Comparison of ENCODE assay signal across 15 cellular contexts in genomic region chr6:110597754-110598153, GRCh38.
A peak's percentile ranks its signal among the peaks of the same experiment; 100 is the strongest.
DNase-seq lines count a peak whose midpoint lies in the region; ATAC-seq, FAIRE-seq and TF ChIP-seq lines count a peak whose summit lies in the region.
"Had no signal": no experiment of that assay in that cellular context is flagged by ENCODE, and none has a peak within 500 bp of the region (broad histone marks: within the 10 kb centered on the region; RNA-seq: fewer than 3 reads in every experiment).

No MANE protein-coding gene starts in this region.

- H3K79me2 ChIP-seq in osteoblast (ENCODE audit: insufficient read depth, low read length): no peaks in the 10 kb centered on the region

- no peak overlapping the region for H3K4me3 ChIP-seq in osteoblast (ENCODE audit: insufficient read depth, low read length)
- no peak overlapping the region for H3K4me3 ChIP-seq in kidney (ENCODE audit: low read length in 2 of 2)
- H3K4me3 ChIP-seq: GM12878, GM23338 had no signal

- peaks cover 3% of the 10 kb centered on the region for H3K4me1 Mint-ChIP-seq in glutamatergic neuron (ENCODE audit: low read depth, unreplicated experiment)
- H3K4me1 Mint-ChIP-seq: CD8-positive, alpha-beta memory T cell; GM23338 had no signal

- H3K27ac ChIP-seq in osteoblast (ENCODE audit: low read depth, low read length) (no peak overlapping the region), kidney (ENCODE audit: low read depth in 2 of 2, low read length in 2 of 2) (no peak overlapping the region)
- H3K27ac ChIP-seq: HL-60 had no signal

- FAIRE-seq in urothelium cell line (lab: Jason Lieb, UNC): no peak
- no peak for FAIRE-seq in kidney (lab: Jason Lieb, UNC)
- FAIRE-seq: GM12878, GM18507 had no signal

- no peaks in the 10 kb centered on the region for H3K4me1 ChIP-seq in osteoblast (ENCODE audit: insufficient read depth, low read length)
- no peaks in the 10 kb centered on the region for H3K4me1 ChIP-seq in kidney (ENCODE audit: control insufficient read depth in 1 of 2, insufficient read depth in 1 of 2, low read depth in 1 of 2, low read length in 2 of 2)
- H3K4me1 ChIP-seq: Caco-2 had no signal

- no peaks in the 10 kb centered on the region for H3K9me3 ChIP-seq in osteoblast (ENCODE audit: low read depth, low read length)
- no peaks in the 10 kb centered on the region for H3K9me3 ChIP-seq in kidney (ENCODE audit: control insufficient read depth in 1 of 2, low read length in 2 of 2)
- H3K9me3 ChIP-seq: Caco-2 had no signal

- H3K27me3 Mint-ChIP-seq in glutamatergic neuron (ENCODE audit: unreplicated experiment): no peaks in the 10 kb centered on the region
- H3K27me3 Mint-ChIP-seq: CD8-positive, alpha-beta memory T cell had no signal

- H3K27me3 ChIP-seq in osteoblast (ENCODE audit: insufficient read depth, low read length): no peaks in the 10 kb centered on the region

- no peaks in the 10 kb centered on the region for H3K36me3 Mint-ChIP-seq in glutamatergic neuron (ENCODE audit: unreplicated experiment)

- peaks cover 2% of the 10 kb centered on the region for H3K9me3 Mint-ChIP-seq in glutamatergic neuron (ENCODE audit: unreplicated experiment)
- H3K9me3 Mint-ChIP-seq: GM23338 had no signal

- no peak overlapping the region for H3K27ac Mint-ChIP-seq in glutamatergic neuron (ENCODE audit: unreplicated experiment)
- H3K27ac Mint-ChIP-seq: CD14-positive monocyte; CD8-positive, alpha-beta memory T cell; GM23338 had no signal

- DNase-seq in HEK293T (ENCODE audit: extremely low spot score): peak; percentile 22
- no peak for DNase-seq in left colon
- DNase-seq in osteoblast (ENCODE audit: insufficient read length, low spot score, missing footprints): no peak
- no peak for DNase-seq in urothelium cell line (ENCODE audit: low spot score)
- no peak for DNase-seq in kidney
- DNase-seq in glutamatergic neuron: no peak
- DNase-seq: Caco-2; CD8-positive, alpha-beta memory T cell; H7; KBM-7 had no signal

- intact Hi-C loops in left colon (cut with DNase I, micrococcal nuclease) (no loop called here), kidney (cut with DNase I) (no loop called here)

- peak overlapping the region; percentile 7 for H2AFZ ChIP-seq in osteoblast (ENCODE audit: low read length)
- H2AFZ ChIP-seq: GM23338 had no signal

- H3K36me3 ChIP-seq in osteoblast (ENCODE audit: insufficient read depth, low read length): no peaks in the 10 kb centered on the region
- no peaks in the 10 kb centered on the region for H3K36me3 ChIP-seq in kidney (ENCODE audit: control insufficient read depth in 1 of 2, insufficient read depth in 2 of 2, low read length in 2 of 2)

- POLR2A ChIA-PET in HEK293T (lab: Yijun Ruan, JAX): no interaction called here

- H3K4me2 ChIP-seq in osteoblast (ENCODE audit: insufficient read depth, low read length): no peak overlapping the region
- H3K4me2 ChIP-seq: GM23338 had no signal

- no peaks in the 10 kb centered on the region for H4K20me1 ChIP-seq in osteoblast (ENCODE audit: insufficient read depth, low read length)

- no peak overlapping the region for H3K9ac ChIP-seq in kidney (ENCODE audit: low read length in 2 of 2)

- no peak for TF ChIP-seq CTCF in osteoblast (IDR thresholded peaks at IDR 0.05; ENCODE audit: extremely low read depth, low read depth, low read length)
- no peak for TF ChIP-seq CTCF in kidney (IDR thresholded peaks at IDR 0.05; ENCODE audit: borderline replicate concordance, extremely low read depth, insufficient read depth)
- TF ChIP-seq CTCF in glutamatergic neuron (IDR thresholded peaks at IDR 0.05; ENCODE audit: partially characterized antibody, unreplicated experiment): no peak

- peak; percentile 58 for ATAC-seq in left colon
- ATAC-seq: GM12878, GM23338 had no signal

- CTCF ChIA-PET in HEK293T (lab: Yijun Ruan, JAX): interaction anchor here (0.6 kb wide), 1 partner anchor 61 kb away, joined by 3 read pairs; no protein-coding TSS in a partner anchor

- H3K4me3 Mint-ChIP-seq in glutamatergic neuron (ENCODE audit: unreplicated experiment): no peak overlapping the region
- H3K4me3 Mint-ChIP-seq: CD14-positive monocyte; CD8-positive, alpha-beta memory T cell; GM23338 had no signal

TF ChIP-seq in HEK293T, 16 proteins besides CTCF, POLR2A, EP300 and RAD21:
- TF ChIP-seq FOXA1 (IDR thresholded peaks at IDR 0.05) (no peak), ZNF384 (IDR thresholded peaks at IDR 0.05) (no peak), SUZ12 (IDR thresholded peaks at IDR 0.05) (no peak), CTBP1 (IDR thresholded peaks at IDR 0.05; ENCODE audit: borderline replicate concordance) (no peak), FOXK2 (IDR thresholded peaks at IDR 0.05) (no peak)
- TF ChIP-seq, protein P1, sequence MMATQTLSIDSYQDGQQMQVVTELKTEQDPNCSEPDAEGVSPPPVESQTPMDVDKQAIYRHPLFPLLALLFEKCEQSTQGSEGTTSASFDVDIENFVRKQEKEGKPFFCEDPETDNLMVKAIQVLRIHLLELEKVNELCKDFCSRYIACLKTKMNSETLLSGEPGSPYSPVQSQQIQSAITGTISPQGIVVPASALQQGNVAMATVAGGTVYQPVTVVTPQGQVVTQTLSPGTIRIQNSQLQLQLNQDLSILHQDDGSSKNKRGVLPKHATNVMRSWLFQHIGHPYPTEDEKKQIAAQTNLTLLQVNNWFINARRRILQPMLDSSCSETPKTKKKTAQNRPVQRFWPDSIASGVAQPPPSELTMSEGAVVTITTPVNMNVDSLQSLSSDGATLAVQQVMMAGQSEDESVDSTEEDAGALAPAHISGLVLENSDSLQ (IDR thresholded peaks at IDR 0.05): no peak
